Comparison of ENCODE assay signal across 16 cellular contexts in genomic region chr12:75632452-75632851, GRCh38.
DNase-seq lines count a peak whose midpoint lies in the region; ATAC-seq and TF ChIP-seq lines count a peak whose summit lies in the region.
"Had no signal": no experiment of that assay in that cellular context is flagged by ENCODE, and none has a peak within 500 bp of the region (broad histone marks: within the 10 kb centered on the region; RNA-seq: fewer than 3 reads in every experiment).

No MANE protein-coding gene starts in this region.

- no peak for TF ChIP-seq CTCF in Loucy (conservative IDR thresholded peaks at IDR 0.05; ENCODE audit: low read length)
- TF ChIP-seq CTCF in Panc1 (IDR thresholded peaks at IDR 0.05): no peak
- no peak for TF ChIP-seq CTCF in hepatocyte (IDR thresholded peaks at IDR 0.05; ENCODE audit: poor library complexity)

- H3K36me3 ChIP-seq in Loucy (ENCODE audit: insufficient read depth, low read length) (no peaks in the 10 kb centered on the region), Panc1 (ENCODE audit: control insufficient read depth, insufficient read depth, low read length) (no peaks in the 10 kb centered on the region), hepatocyte (replicated peaks; ENCODE audit: insufficient read depth, low read depth) (no peaks in the 10 kb centered on the region)
- H3K36me3 ChIP-seq: thyroid gland had no signal

- peak overlapping the region; percentile 77; the same call in 1 of the 2 replicates for H3K27ac ChIP-seq in Panc1 (ENCODE audit: low read length)
- no peak overlapping the region for H3K27ac ChIP-seq in hepatocyte
- H3K27ac ChIP-seq: body of pancreas, thyroid gland, VCaP had no signal

- CTCF ChIA-PET in Panc1 (lab: Charles Lee): no interaction called here

- H3K4me2 ChIP-seq in Loucy (ENCODE audit: low read depth, low read length, poor library complexity, severe bottlenecking) (no peak overlapping the region), hepatocyte (no peak overlapping the region)

- H2AFZ ChIP-seq in Loucy (ENCODE audit: low read length) (peak overlapping the region; percentile 41; the same call in 1 of the 2 replicates), hepatocyte (peak overlapping the region; percentile 1)

- in situ Hi-C loops in Panc1 (cut with HindIII; ENCODE audit: low pct_unique_long_range_greater_than_20kb, low sequenced_read_pairs): no loop called here

- intact Hi-C loops in Panc1 (cut with micrococcal nuclease; ENCODE audit: unreplicated experiment): no loop called here

- BruUV-seq in Panc1 (replicated peaks; lab: Mats Ljungman, UMichigan): no TSS peak

- POLR2A ChIA-PET in Panc1 (lab: Charles Lee): interaction anchor here (0.6 kb wide), 1 partner anchor 141 kb away, joined by 5 read pairs; no protein-coding TSS in a partner anchor

- peaks cover 47% of the 10 kb centered on the region for H3K4me1 ChIP-seq in Loucy (ENCODE audit: insufficient read depth, low read length, poor library complexity, severe bottlenecking)
- peaks cover 29% of the 10 kb centered on the region for H3K4me1 ChIP-seq in Panc1 (ENCODE audit: control insufficient read depth, insufficient read depth, low read length)
- peaks cover 11% of the 10 kb centered on the region for H3K4me1 ChIP-seq in hepatocyte (ENCODE audit: insufficient read depth)

- H3K27me3 ChIP-seq in Loucy (ENCODE audit: insufficient read depth, low read length, poor library complexity, severe bottlenecking) (no peaks in the 10 kb centered on the region), Panc1 (ENCODE audit: control insufficient read depth, insufficient read depth, low read length) (no peaks in the 10 kb centered on the region), hepatocyte (no peaks in the 10 kb centered on the region)
- H3K27me3 ChIP-seq: body of pancreas, thyroid gland had no signal

- no peaks in the 10 kb centered on the region for H3K79me2 ChIP-seq in Loucy (ENCODE audit: insufficient read depth, low read length)
- no peaks in the 10 kb centered on the region for H3K79me2 ChIP-seq in hepatocyte

- H3K4me3 ChIP-seq in Loucy (ENCODE audit: low read length, poor library complexity, severe bottlenecking) (no peak overlapping the region), Panc1 (ENCODE audit: low read depth in 2 of 2, low read length in 2 of 2) (no peak overlapping the region), hepatocyte (no peak overlapping the region)
- H3K4me3 ChIP-seq: body of pancreas, thyroid gland had no signal

- no peak overlapping the region for H3K9ac ChIP-seq in Loucy (ENCODE audit: low read depth, low read length, poor library complexity, severe bottlenecking)

- H3F3A ChIP-seq in Loucy (ENCODE audit: low read depth): peaks cover 6% of the 10 kb centered on the region; the same call in 1 of the 2 replicates

- H3K9me3 ChIP-seq in Loucy (ENCODE audit: insufficient read depth, low read depth, low read length): peaks cover 5% of the 10 kb centered on the region; the same call in 1 of the 2 replicates
- H3K9me3 ChIP-seq in Panc1 (ENCODE audit: control insufficient read depth, insufficient read depth, low read depth, low read length): peaks cover 16% of the 10 kb centered on the region; the same call in 1 of the 2 replicates
- H3K9me3 ChIP-seq in hepatocyte (ENCODE audit: low read depth): no peaks in the 10 kb centered on the region
- H3K9me3 ChIP-seq: body of pancreas, thyroid gland had no signal

- ATAC-seq in Panc1 (no peak), GM18868 (IDR thresholded peaks at IDR 0.05; ENCODE audit: unreplicated experiment) (no peak), GM21786 (IDR thresholded peaks at IDR 0.05; ENCODE audit: unreplicated experiment) (no peak), left lobe of liver (no peak)
- ATAC-seq: body of pancreas; effector memory CD8-positive, alpha-beta T cell had no signal

- H4K20me1 ChIP-seq in Loucy (ENCODE audit: insufficient read depth, low read length, poor library complexity, severe bottlenecking) (no peaks in the 10 kb centered on the region), hepatocyte (ENCODE audit: insufficient read depth, poor library complexity, severe bottlenecking) (no peaks in the 10 kb centered on the region)

- peak; percentile 51 for DNase-seq in DMS153 treated with DMSO at 0.1 percent for 48 hours (lab: John Stamatoyannopoulos, UW; ENCODE audit: unreplicated experiment)
- DNase-seq in Panc1 (ENCODE audit: low read depth, low spot score): no peak
- no peak for DNase-seq in hepatocyte (ENCODE audit: low spot score)
- DNase-seq in left lobe of liver (ENCODE audit: low spot score): no peak
- no peak for DNase-seq in AG08396 (ENCODE audit: low spot score)
- DNase-seq: activated gamma-delta T cell; body of pancreas; effector memory CD8-positive, alpha-beta T cell; NCI-H1105; OCI-M1; retina; thyroid gland had no signal

- 74% methylated on average over 3 of the region's 3 CpGs for WGBS in hepatocyte (ENCODE audit: low lambda C conversion rate, missing lambda C conversion rate)

- H3K9me2 ChIP-seq in Loucy (replicated peaks; ENCODE audit: low read depth, low read length) (no peaks in the 10 kb centered on the region), hepatocyte (replicated peaks; ENCODE audit: insufficient read depth) (no peaks in the 10 kb centered on the region)
